Comparison of ENCODE assay signal across 20 cellular contexts in the genomic region with DNA sequence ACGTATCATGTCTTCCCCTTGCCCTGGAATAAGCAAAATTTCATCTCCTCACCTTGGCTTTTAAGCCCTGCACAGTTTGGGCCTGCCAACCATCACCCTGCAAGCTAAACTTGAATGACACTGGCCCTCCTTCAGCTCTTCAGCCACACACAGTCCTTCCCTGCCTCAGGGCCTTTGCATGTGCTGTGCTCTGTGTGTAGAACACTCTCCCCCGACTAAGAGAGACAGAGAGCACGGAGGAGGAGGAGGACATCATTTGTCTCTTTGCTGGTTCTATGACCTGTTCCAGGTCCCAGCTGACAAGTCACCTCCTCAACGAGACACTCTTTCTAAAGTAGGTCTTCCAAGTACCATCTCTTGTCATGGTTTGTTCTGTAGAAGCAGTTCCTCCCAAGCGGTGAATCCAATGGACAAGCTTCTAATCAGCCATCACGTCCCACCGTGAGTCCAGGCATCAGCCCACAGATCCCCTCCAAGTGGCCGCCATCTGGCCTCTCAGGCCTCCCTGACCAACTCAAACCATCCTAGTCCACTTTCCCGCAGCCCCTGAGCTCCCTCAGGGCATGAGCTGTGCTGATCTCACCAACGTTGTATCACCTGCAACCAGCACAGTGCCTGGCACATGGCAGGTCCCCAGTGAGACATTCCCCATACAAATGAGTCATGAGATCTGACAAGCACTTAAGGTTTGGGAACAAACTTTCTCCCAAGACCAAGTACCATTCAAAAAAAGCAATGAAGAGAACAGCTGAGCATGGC. TPM values are rescaled to one million over a fixed set of nuclear protein-coding genes. Genes with fewer than 3 reads are reported as not detected.
A peak's percentile ranks its signal among the peaks of the same experiment; 100 is the strongest.
DNase-seq lines count a peak whose midpoint lies in the region; ATAC-seq and TF ChIP-seq lines count a peak whose summit lies in the region.
"Had no signal": no experiment of that assay in that cellular context is flagged by ENCODE, and none has a peak within 500 bp of the region (broad histone marks: within the 10 kb centered on the region; RNA-seq: fewer than 3 reads in every experiment).

No MANE protein-coding gene starts in this region.

- H3K27me3 ChIP-seq in cardiac muscle cell (no peaks in the 10 kb centered on the region), heart right ventricle (no peaks in the 10 kb centered on the region), endodermal cell (ENCODE audit: control insufficient read depth, insufficient read depth, low read length, poor library complexity, severe bottlenecking) (no peaks in the 10 kb centered on the region)
- H3K27me3 ChIP-seq: esophagus squamous epithelium, hepatocyte, transverse colon had no signal

- H3K27ac Mint-ChIP-seq in activated CD8-positive, alpha-beta T cell treated with anti-CD3 and anti-CD28 coated beads, Interleukin-2, amount 10 ng/mL, durations not matched to agents 7 days and 5 days: peak overlapping the region; percentile 85
- H3K27ac Mint-ChIP-seq in stimulated activated naive CD8-positive, alpha-beta T cell treated with anti-CD3 and anti-CD28 coated beads, Interleukin-15, amount 100 ng/mL, for 72 hours: peak overlapping the region; percentile 21 to 54
- H3K27ac Mint-ChIP-seq in endodermal cell: no peak overlapping the region
- H3K27ac Mint-ChIP-seq: dendritic cell treated with granulocyte-macrophage colony-stimulating factor and Interleukin-4, amounts not matched to agents 40 ng/mL and 50 ng/mL, for 4 days; HFFc6 had no signal

- no peak for ATAC-seq in heart right ventricle
- no peak for ATAC-seq in activated CD8-positive, alpha-beta T cell treated with anti-CD3 and anti-CD28 coated beads, Interleukin-2, amount 10 ng/mL, durations not matched to agents 7 days and 5 days
- ATAC-seq in stimulated activated naive CD8-positive, alpha-beta T cell treated with anti-CD3 and anti-CD28 coated beads, Interleukin-15, amount 100 ng/mL, for 72 hours: no peak

- H3K9me3 Mint-ChIP-seq in activated CD8-positive, alpha-beta T cell treated with anti-CD3 and anti-CD28 coated beads, Interleukin-2, amount 10 ng/mL, durations not matched to agents 7 days and 5 days (ENCODE audit: insufficient read depth): no peaks in the 10 kb centered on the region
- no peaks in the 10 kb centered on the region for H3K9me3 Mint-ChIP-seq in stimulated activated naive CD8-positive, alpha-beta T cell treated with anti-CD3 and anti-CD28 coated beads, Interleukin-15, amount 100 ng/mL, for 72 hours
- no peaks in the 10 kb centered on the region for H3K9me3 Mint-ChIP-seq in endodermal cell
- H3K9me3 Mint-ChIP-seq: dendritic cell treated with granulocyte-macrophage colony-stimulating factor and Interleukin-4, amounts not matched to agents 40 ng/mL and 50 ng/mL, for 4 days; HFFc6; IgD-negative memory B cell had no signal

- no peaks in the 10 kb centered on the region for H3K9me3 ChIP-seq in cardiac muscle cell (ENCODE audit: low read depth)
- H3K9me3 ChIP-seq in heart right ventricle: no peaks in the 10 kb centered on the region
- H3K9me3 ChIP-seq in endodermal cell (ENCODE audit: control insufficient read depth, low read length): no peaks in the 10 kb centered on the region
- H3K9me3 ChIP-seq: esophagus squamous epithelium, transverse colon had no signal

- peaks cover 86% of the 10 kb centered on the region for H3K36me3 Mint-ChIP-seq in activated CD8-positive, alpha-beta T cell treated with anti-CD3 and anti-CD28 coated beads, Interleukin-2, amount 10 ng/mL, durations not matched to agents 7 days and 5 days (ENCODE audit: low read depth)
- H3K36me3 Mint-ChIP-seq in endodermal cell (ENCODE audit: low read depth): no peaks in the 10 kb centered on the region

- intact Hi-C loops in heart right ventricle (cut with DNase I): no loop called here

- H3K4me1 ChIP-seq in cardiac muscle cell (ENCODE audit: low read depth) (peaks cover 50% of the 10 kb centered on the region), heart right ventricle (peaks cover 0 to 16% (median 0%) of the 10 kb centered on the region in 9 donors), endodermal cell (ENCODE audit: control insufficient read depth, insufficient read depth, low read length) (no peaks in the 10 kb centered on the region)
- H3K4me1 ChIP-seq: esophagus squamous epithelium, transverse colon had no signal

- H3K4me3 Mint-ChIP-seq in activated CD8-positive, alpha-beta T cell treated with anti-CD3 and anti-CD28 coated beads, Interleukin-2, amount 10 ng/mL, durations not matched to agents 7 days and 5 days: peak overlapping the region; percentile 50
- H3K4me3 Mint-ChIP-seq in stimulated activated naive CD8-positive, alpha-beta T cell treated with anti-CD3 and anti-CD28 coated beads, Interleukin-15, amount 100 ng/mL, for 72 hours: peak overlapping the region in 1 of 2 donors; percentile 23
- H3K4me3 Mint-ChIP-seq in endodermal cell: no peak overlapping the region
- H3K4me3 Mint-ChIP-seq: dendritic cell treated with granulocyte-macrophage colony-stimulating factor and Interleukin-4, amounts not matched to agents 40 ng/mL and 50 ng/mL, for 4 days; HFFc6 had no signal

- CTCF ChIA-PET in activated CD8-positive, alpha-beta T cell treated with anti-CD3 and anti-CD28 coated beads, Interleukin-2, amount 10 ng/mL, durations not matched to agents 7 days and 5 days (lab: Charles Lee): interaction anchor here (0.6 to 3.3 kb wide), 7 partner anchors 11 to 126 kb away, joined by 3 to 20 read pairs (median 4); a partner anchor contains a TSS

- H3K36me3 ChIP-seq in cardiac muscle cell: peaks cover 10% of the 10 kb centered on the region
- peaks cover 0 to 47% (median 0%) of the 10 kb centered on the region in 9 donors for H3K36me3 ChIP-seq in heart right ventricle
- no peaks in the 10 kb centered on the region for H3K36me3 ChIP-seq in endodermal cell (ENCODE audit: control insufficient read depth, insufficient read depth, low read length)

- POLR2A ChIA-PET in activated CD8-positive, alpha-beta T cell treated with anti-CD3 and anti-CD28 coated beads, Interleukin-2, amount 10 ng/mL, durations not matched to agents 7 days and 5 days (lab: Charles Lee): interaction anchor here (0.6 to 2.0 kb wide), 3 partner anchors 11 to 14 kb away, joined by 3 to 10 read pairs (median 4); no protein-coding TSS in a partner anchor

- DNase-seq in cardiac muscle cell (ENCODE audit: low read depth in 1 of 2, low spot score in 1 of 2) (no peak), heart right ventricle (no peak), islet precursor cell (peak; percentile 79), anterior cingulate cortex (lab: John Stamatoyannopoulos, UW) (no peak), NCI-H345 (lab: John Stamatoyannopoulos, UW) (no peak), endodermal cell (no peak)
- DNase-seq in activated CD8-positive, alpha-beta T cell treated with anti-CD3 and anti-CD28 coated beads, Interleukin-2, amount 10 ng/mL, durations not matched to agents 7 days and 5 days: no peak
- no peak for DNase-seq in stimulated activated naive CD8-positive, alpha-beta T cell treated with anti-CD3 and anti-CD28 coated beads, Interleukin-15, amount 100 ng/mL, for 72 hours
- DNase-seq: amygdala; esophagus squamous epithelium; HFFc6; left cardiac atrium; NCI-H1092; NK-92 treated with Interleukin-12 subunit alpha and Interleukin-12 subunit beta, amount 100 ng/mL, for 24 hours; stimulated activated CD8-positive, alpha-beta memory T cell treated with anti-CD3 and anti-CD28 coated beads, Interleukin-4, amount 100 ng/mL, for 48 hours; transverse colon had no signal

- H3K27ac ChIP-seq in cardiac muscle cell (peak overlapping the region; percentile 71), heart right ventricle (no peak overlapping the region), endodermal cell (ENCODE audit: low read depth, low read length) (no peak overlapping the region)
- H3K27ac ChIP-seq: esophagus squamous epithelium, hepatocyte, transverse colon had no signal

- peaks cover 77% of the 10 kb centered on the region for H3K4me1 Mint-ChIP-seq in activated CD8-positive, alpha-beta T cell treated with anti-CD3 and anti-CD28 coated beads, Interleukin-2, amount 10 ng/mL, durations not matched to agents 7 days and 5 days (ENCODE audit: low read depth)
- H3K4me1 Mint-ChIP-seq in stimulated activated naive CD8-positive, alpha-beta T cell treated with anti-CD3 and anti-CD28 coated beads, Interleukin-15, amount 100 ng/mL, for 72 hours: peaks cover 83% of the 10 kb centered on the region
- H3K4me1 Mint-ChIP-seq in endodermal cell: peaks cover 1% of the 10 kb centered on the region

- H3K27me3 Mint-ChIP-seq in activated CD8-positive, alpha-beta T cell treated with anti-CD3 and anti-CD28 coated beads, Interleukin-2, amount 10 ng/mL, durations not matched to agents 7 days and 5 days (ENCODE audit: low read depth): no peaks in the 10 kb centered on the region
- no peaks in the 10 kb centered on the region for H3K27me3 Mint-ChIP-seq in stimulated activated naive CD8-positive, alpha-beta T cell treated with anti-CD3 and anti-CD28 coated beads, Interleukin-15, amount 100 ng/mL, for 72 hours
- H3K27me3 Mint-ChIP-seq in endodermal cell (ENCODE audit: insufficient read depth): peaks cover 1% of the 10 kb centered on the region
- H3K27me3 Mint-ChIP-seq: IgD-negative memory B cell had no signal

- H3K4me3 ChIP-seq in cardiac muscle cell (no peak overlapping the region), heart right ventricle (no peak overlapping the region), endodermal cell (ENCODE audit: low read length) (no peak overlapping the region)
- H3K4me3 ChIP-seq: esophagus squamous epithelium, hepatocyte, transverse colon had no signal

- no peak for TF ChIP-seq CTCF in cardiac muscle cell (IDR thresholded peaks at IDR 0.05; ENCODE audit: low read depth, low read length)
- TF ChIP-seq CTCF in heart right ventricle (IDR thresholded peaks at IDR 0.05): no peak
- TF ChIP-seq CTCF in endodermal cell (conservative IDR thresholded peaks at IDR 0.05): no peak

- 93 to 94% methylated on average over 10 of the region's 10 CpGs for WGBS in heart right ventricle, 2 donors
- whole genome bisulfite sequencing in endodermal cell (ENCODE audit: insufficient coverage in 1 of 2, insufficient read length in 1 of 2), 2 experiments: 90 to 92% methylated on average over 7 to 10 of the region's 10 CpGs

- no peak overlapping the region for H3K9ac ChIP-seq in endodermal cell (ENCODE audit: extremely low read depth, low read length, poor library complexity, severe bottlenecking)

RNA-seq across cellular contexts. Expression of a gene that starts 30.5 kb away (rescaled TPM):
- total RNA-seq in cardiac muscle cell (9.2 and 17.0 TPM in 2 replicates), heart right ventricle (1 to 10 TPM; 2.0 to 5.7 (median 3.7) TPM), endodermal cell (1 to 10 TPM; 1.5 to 2.1 TPM)
- polyA plus RNA-seq in cardiac muscle cell (5.8 and 11.3 TPM in 2 replicates), heart right ventricle (1 to 10 TPM in 1 of 2 donors, under 1 TPM in 1; 0.43 to 2.6 TPM)
- total RNA-seq in activated CD8-positive, alpha-beta T cell treated with anti-CD3 and anti-CD28 coated beads, Interleukin-2, amount 10 ng/mL, durations not matched to agents 7 days and 5 days: 10 to 100 TPM; 53.5 to 55.8 TPM
- 1.2 TPM for polyA plus RNA-seq in endodermal cell (2013, experiment 1 of 2)
- 0.87 TPM for polyA plus RNA-seq in endodermal cell (2013, experiment 2 of 2)
- total RNA-seq: myocyte had no signal
